Comparison of ENCODE assay signal across 11 cellular contexts in the genomic region with DNA sequence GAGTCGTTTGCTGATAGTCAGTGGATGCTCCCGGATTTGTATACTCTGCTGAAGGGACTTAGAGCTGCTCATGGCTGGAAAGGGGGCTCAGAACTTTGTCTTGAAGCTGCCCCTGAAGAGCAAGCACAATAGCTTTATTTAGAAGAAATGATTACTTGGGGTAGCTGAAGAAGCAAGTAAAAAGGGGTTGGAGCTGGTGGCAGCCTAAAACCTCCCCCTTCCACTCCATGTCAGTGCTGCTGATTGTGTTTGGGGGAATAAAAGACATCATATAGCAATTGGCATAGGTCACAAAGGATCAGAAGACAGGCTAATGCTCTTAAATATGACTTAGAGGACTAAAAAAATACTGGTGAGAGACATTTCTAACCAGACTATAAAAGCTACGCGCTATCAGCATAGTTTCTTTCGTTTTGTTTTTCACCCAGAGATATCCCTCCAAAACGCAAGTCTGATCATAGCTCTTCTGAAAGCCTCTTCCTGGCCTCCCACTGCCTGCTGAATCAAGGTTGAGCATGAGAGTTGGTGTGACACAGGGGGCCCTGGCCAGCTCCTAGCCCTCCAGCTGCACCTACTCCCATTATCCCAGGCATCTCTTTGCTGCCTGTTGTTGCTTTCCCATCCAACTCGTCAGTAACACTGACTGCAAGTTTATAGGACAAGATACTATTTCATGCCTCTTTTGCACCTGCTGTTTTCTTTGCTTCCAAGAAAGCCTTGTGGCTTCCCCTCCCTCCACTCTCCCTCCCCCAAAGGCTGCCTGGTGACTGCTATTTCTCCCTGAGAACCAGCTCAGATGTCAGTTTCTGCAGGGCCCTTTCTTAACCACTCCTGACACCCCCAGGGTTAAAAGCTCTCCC. TPM values are rescaled to one million over a fixed set of nuclear protein-coding genes. Genes with fewer than 3 reads are reported as not detected.
DNase-seq lines count a peak whose midpoint lies in the region; ATAC-seq, FAIRE-seq and TF ChIP-seq lines count a peak whose summit lies in the region.
"Had no signal": no experiment of that assay in that cellular context is flagged by ENCODE, and none has a peak within 500 bp of the region (broad histone marks: within the 10 kb centered on the region; RNA-seq: fewer than 3 reads in every experiment).

No MANE protein-coding gene starts in this region.

- H3K27ac ChIP-seq in mammary epithelial cell (ENCODE audit: insufficient read depth, low read depth, low read length) = no peak overlapping the region
- peak overlapping the region in 1 of 2 donors; percentile 12 for H3K27ac ChIP-seq in breast epithelium
- H3K27ac ChIP-seq: HL-60 had no signal

- H3K79me2 ChIP-seq in mammary epithelial cell (ENCODE audit: insufficient read depth, low read length) = no peaks in the 10 kb centered on the region

- no TSS peak for BruUV-seq in mammary epithelial cell (replicated peaks; lab: Mats Ljungman, UMichigan)

- 94% methylated on average over 7 of the region's 7 CpGs for WGBS in mammary epithelial cell (ENCODE audit: low coverage, missing lambda C conversion rate)

- no peak overlapping the region for H3K9ac ChIP-seq in mammary epithelial cell (ENCODE audit: insufficient read depth, low read length)

- FAIRE-seq in urothelium cell line (lab: Jason Lieb, UNC) = peak; percentile 40

- H3K27me3 ChIP-seq in mammary epithelial cell (ENCODE audit: insufficient read depth, low read length) (no peaks in the 10 kb centered on the region), breast epithelium (no peaks in the 10 kb centered on the region)

- TF ChIP-seq CTCF in mammary epithelial cell (conservative IDR thresholded peaks at IDR 0.05 in 1 of 2, IDR thresholded peaks at IDR 0.05 in 1 of 2; ENCODE audit: extremely low read depth in 1 of 2, insufficient read depth in 1 of 2, low read depth in 1 of 2, low read length in 2 of 2) (no peak), breast epithelium (IDR thresholded peaks at IDR 0.05) (no peak)

- CTCF ChIA-PET in mammary epithelial cell (lab: Charles Lee; ENCODE audit: low non-redundant PET) = no interaction called here

- TF ChIP-seq POLR2A in breast epithelium (IDR thresholded peaks at IDR 0.05) = no peak

- H3K36me3 ChIP-seq in mammary epithelial cell (ENCODE audit: insufficient read depth, low read length) = no peaks in the 10 kb centered on the region
- no peaks in the 10 kb centered on the region for H3K36me3 ChIP-seq in breast epithelium
- H3K36me3 ChIP-seq: HAP-1 had no signal

- ATAC-seq in GM18858 (IDR thresholded peaks at IDR 0.05; ENCODE audit: unreplicated experiment) (no peak), left ventricle myocardium superior (no peak)

- H3K4me1 ChIP-seq in mammary epithelial cell (ENCODE audit: insufficient read depth, low read length) (peaks cover 2% of the 10 kb centered on the region), breast epithelium (no peaks in the 10 kb centered on the region)
- H3K4me1 ChIP-seq: HAP-1 had no signal

- intact Hi-C loops in mammary epithelial cell (cut with micrococcal nuclease) (no loop called here), breast epithelium (cut with DNase I; ENCODE audit: low total_unique reads) (no loop called here), left ventricle myocardium superior (cut with micrococcal nuclease) (no loop called here)

- DNase-seq in mammary epithelial cell = no peak
- no peak for DNase-seq in breast epithelium (ENCODE audit: low spot score in 2 of 2)
- peak; percentile 7 to 17 for DNase-seq in activated CD4-positive, alpha-beta T cell treated with anti-CD3 and anti-CD28 coated beads, Interleukin-2, amount 50 U/mL, for 48 hours
- DNase-seq in left kidney (ENCODE audit: low read depth, low spot score) = peak; percentile 88
- DNase-seq in urothelium cell line (ENCODE audit: low spot score) = no peak
- DNase-seq in 8988T = no peak
- no peak for DNase-seq in left ventricle myocardium superior
- DNase-seq: NCI-H69 had no signal

- H4K20me1 ChIP-seq in mammary epithelial cell (ENCODE audit: insufficient read depth, low read length) = no peaks in the 10 kb centered on the region

- H3K9me3 ChIP-seq in mammary epithelial cell (replicated peaks; ENCODE audit: insufficient read depth, low read length) (peaks cover 5% of the 10 kb centered on the region), breast epithelium (no peaks in the 10 kb centered on the region)
- H3K9me3 ChIP-seq: HAP-1 had no signal

- dilution Hi-C loops in mammary epithelial cell (cut with HindIII; ENCODE audit: low sequenced_read_pairs) = no loop called here

- H3K4me3 ChIP-seq in mammary epithelial cell (replicated peaks in 1 of 3; ENCODE audit: insufficient read depth in 1 of 3, low read depth in 2 of 3, low read length in 3 of 3) (no peak overlapping the region), breast epithelium (no peak overlapping the region)
- H3K4me3 ChIP-seq: HAP-1 had no signal

- H3K4me2 ChIP-seq in mammary epithelial cell (ENCODE audit: insufficient read depth, low read depth, low read length) = no peak overlapping the region

- H2AFZ ChIP-seq in mammary epithelial cell (ENCODE audit: low read depth, low read length) = peak overlapping the region; percentile 15

- in situ Hi-C loops in mammary epithelial cell (cut with MboI; ENCODE audit: low sequenced_read_pairs in 2 of 2) = no loop called here

RNA-seq across cellular contexts. Expression of a gene that starts 33.9 kb away (rescaled TPM):
- total RNA-seq in mammary epithelial cell = 100 to 1,000 TPM in 1 of 2 donors, 10 to 100 TPM in 1; 84.5 to 755 TPM
- polyA plus RNA-seq in mammary epithelial cell = 130 TPM
- polyA minus RNA-seq in mammary epithelial cell = 255 TPM
- 100 to 1,000 TPM; 104 to 459 (median 193) TPM for total RNA-seq in breast epithelium
- total RNA-seq in left ventricle myocardium superior = 37.5 TPM

Comparison
In these comparisons a context has a peak if more than half of its experiments do, and no peak if none do; other contexts are left out.
1. DNase-seq: peak in activated CD4-positive, alpha-beta T cell treated with anti-CD3 and anti-CD28 coated beads, Interleukin-2, amount 50 U/mL, for 48 hours (2 of 2) and left kidney (single experiment); none in mammary epithelial cell (single experiment), breast epithelium (0 of 2), urothelium cell line (single experiment), 8988T (single experiment) and left ventricle myocardium superior (single experiment).